Comparison of ENCODE assay signal across 30 cellular contexts in genomic region chr16:79642652-79643051, GRCh38.
"Had no signal": no experiment of that assay in that cellular context is flagged by ENCODE, and none has a peak within 500 bp of the region (broad histone marks: within the 10 kb centered on the region; RNA-seq: fewer than 3 reads in every experiment).

No MANE protein-coding gene starts in this region.

- H3K4me3 Mint-ChIP-seq: natural killer cell; nephron progenitor cell; neural crest cell; stimulated activated effector memory CD8-positive, alpha-beta T cell treated with anti-CD3 and anti-CD28 coated beads, Interleukin-12 subunit alpha, Interleukin-12 subunit beta, amount 100 ng/mL, for 72 hours; stimulated activated naive B cell treated with anti-CD40 and anti-IgM and Interleukin-4, amounts not matched to agents 10 μg/mL and 1 μg/mL and 100 μg/mL, for 72 hours; stimulated activated naive CD8-positive, alpha-beta T cell treated with anti-CD3 and anti-CD28 coated beads, Interleukin-15, amount 100 ng/mL, for 72 hours; type B pancreatic cell had no signal

- H3K27ac Mint-ChIP-seq: natural killer cell; nephron progenitor cell; progenitor cell of endocrine pancreas; stimulated activated effector memory CD8-positive, alpha-beta T cell treated with anti-CD3 and anti-CD28 coated beads, Interleukin-12 subunit alpha, Interleukin-12 subunit beta, amount 100 ng/mL, for 72 hours; stimulated activated naive B cell treated with anti-CD40 and anti-IgM and Interleukin-4, amounts not matched to agents 10 μg/mL and 1 μg/mL and 100 μg/mL, for 72 hours; stimulated activated naive CD8-positive, alpha-beta T cell treated with anti-CD3 and anti-CD28 coated beads, Interleukin-15, amount 100 ng/mL, for 72 hours; type B pancreatic cell had no signal

- DNase-seq: naive thymus-derived CD4-positive, alpha-beta T cell; natural killer cell; nephron progenitor cell; nucleus accumbens; posterior cingulate gyrus; psoas muscle; right cardiac atrium; right lobe of liver; sigmoid colon; small intestine; stimulated activated CD4-positive, alpha-beta T cell treated with anti-CD3 and anti-CD28 coated beads, Interleukin-15, amount 100 ng/mL, for 24 hours; stimulated activated CD4-positive, alpha-beta T cell treated with anti-CD3 and anti-CD28 coated beads, Interleukin-2, amount 100 ng/mL, for 24 hours; stimulated activated CD4-positive, alpha-beta T cell treated with anti-CD3 and anti-CD28 coated beads, Interleukin-2, amount 100 ng/mL, for 48 hours; stimulated activated CD4-positive, alpha-beta T cell treated with anti-CD3 and anti-CD28 coated beads, Interleukin-4, amount 100 ng/mL, for 24 hours; stimulated activated naive B cell treated with anti-CD40 and anti-IgM and Interleukin-4, amounts not matched to agents 10 μg/mL and 1 μg/mL and 100 μg/mL, for 72 hours; stimulated activated naive CD4-positive, alpha-beta T cell treated with Interleukin-2 at 50 U/mL for 16 hours; stimulated activated naive CD8-positive, alpha-beta T cell treated with anti-CD3 and anti-CD28 coated beads, Interleukin-15, amount 100 ng/mL, for 72 hours; substantia nigra; testis; tibial artery; transverse colon; upper lobe of right lung; uterus had no signal

- H3K27me3 ChIP-seq: right lobe of liver, sigmoid colon, suprapubic skin, testis, tibial artery, transverse colon, upper lobe of right lung, uterus had no signal

- H3K27ac ChIP-seq: neutrophil, parathyroid adenoma, psoas muscle, right lobe of liver, sigmoid colon, suprapubic skin, testis, tibial artery, transverse colon, upper lobe of right lung, uterus had no signal

- H3K4me1 ChIP-seq: psoas muscle, right lobe of liver, upper lobe of right lung, uterus had no signal

- H3K4me3 ChIP-seq: psoas muscle, right lobe of liver, sigmoid colon, suprapubic skin, testis, tibial artery, transverse colon, upper lobe of right lung, uterus had no signal

- H3K36me3 ChIP-seq: neutrophil, right lobe of liver, sigmoid colon, suprapubic skin, tibial artery, transverse colon, upper lobe of right lung, uterus had no signal

- ATAC-seq: naive thymus-derived CD4-positive, alpha-beta T cell; psoas muscle; right cardiac atrium; right lobe of liver; stimulated activated effector memory CD8-positive, alpha-beta T cell treated with anti-CD3 and anti-CD28 coated beads, Interleukin-12 subunit alpha, Interleukin-12 subunit beta, amount 100 ng/mL, for 72 hours; stimulated activated naive B cell treated with anti-CD40 and anti-IgM and Interleukin-4, amounts not matched to agents 10 μg/mL and 1 μg/mL and 100 μg/mL, for 72 hours; stimulated activated naive CD8-positive, alpha-beta T cell treated with anti-CD3 and anti-CD28 coated beads, Interleukin-15, amount 100 ng/mL, for 72 hours; upper lobe of right lung had no signal

- H3K9me3 Mint-ChIP-seq: natural killer cell; nephron progenitor cell; neural crest cell; stimulated activated effector memory CD8-positive, alpha-beta T cell treated with anti-CD3 and anti-CD28 coated beads, Interleukin-12 subunit alpha, Interleukin-12 subunit beta, amount 100 ng/mL, for 72 hours; stimulated activated naive B cell treated with anti-CD40 and anti-IgM and Interleukin-4, amounts not matched to agents 10 μg/mL and 1 μg/mL and 100 μg/mL, for 72 hours; stimulated activated naive CD8-positive, alpha-beta T cell treated with anti-CD3 and anti-CD28 coated beads, Interleukin-15, amount 100 ng/mL, for 72 hours had no signal

- H3K27me3 Mint-ChIP-seq: stimulated activated naive CD8-positive, alpha-beta T cell treated with anti-CD3 and anti-CD28 coated beads, Interleukin-15, amount 100 ng/mL, for 72 hours had no signal

- H3K36me3 Mint-ChIP-seq: natural killer cell; stimulated activated effector memory CD8-positive, alpha-beta T cell treated with anti-CD3 and anti-CD28 coated beads, Interleukin-12 subunit alpha, Interleukin-12 subunit beta, amount 100 ng/mL, for 72 hours; stimulated activated naive B cell treated with anti-CD40 and anti-IgM and Interleukin-4, amounts not matched to agents 10 μg/mL and 1 μg/mL and 100 μg/mL, for 72 hours; type B pancreatic cell had no signal

- H3K9me3 ChIP-seq: neutrophil, psoas muscle, right lobe of liver, sigmoid colon, suprapubic skin, testis, tibial artery, transverse colon, upper lobe of right lung, uterus had no signal
